In genomic region chr9:121686930-121687541, GRCh38 we compare ENCODE assay signal across 1 cellular context.
A peak's percentile ranks its signal among the peaks of the same experiment; 100 is the strongest.
TF ChIP-seq lines count a peak whose summit lies in the region.

No MANE protein-coding gene starts in this region.

TF ChIP-seq in HepG2, 621 proteins besides CTCF, POLR2A, EP300 and RAD21 (continued from another document):
- TF ChIP-seq NR2F6 (IDR thresholded peaks at IDR 0.05): no peak
- TF ChIP-seq NR2F6 (CRISPR knock-in tag; IDR thresholded peaks at IDR 0.05): 0 out of 2 replicates have a peak, but pooled peaks have one; percentile 9
- TF ChIP-seq RXRB (CRISPR knock-in tag; IDR thresholded peaks at IDR 0.05; ENCODE audit: borderline replicate concordance): peak; percentile 48; the same call in 1 of the 2 replicates
- TF ChIP-seq, protein P1, sequence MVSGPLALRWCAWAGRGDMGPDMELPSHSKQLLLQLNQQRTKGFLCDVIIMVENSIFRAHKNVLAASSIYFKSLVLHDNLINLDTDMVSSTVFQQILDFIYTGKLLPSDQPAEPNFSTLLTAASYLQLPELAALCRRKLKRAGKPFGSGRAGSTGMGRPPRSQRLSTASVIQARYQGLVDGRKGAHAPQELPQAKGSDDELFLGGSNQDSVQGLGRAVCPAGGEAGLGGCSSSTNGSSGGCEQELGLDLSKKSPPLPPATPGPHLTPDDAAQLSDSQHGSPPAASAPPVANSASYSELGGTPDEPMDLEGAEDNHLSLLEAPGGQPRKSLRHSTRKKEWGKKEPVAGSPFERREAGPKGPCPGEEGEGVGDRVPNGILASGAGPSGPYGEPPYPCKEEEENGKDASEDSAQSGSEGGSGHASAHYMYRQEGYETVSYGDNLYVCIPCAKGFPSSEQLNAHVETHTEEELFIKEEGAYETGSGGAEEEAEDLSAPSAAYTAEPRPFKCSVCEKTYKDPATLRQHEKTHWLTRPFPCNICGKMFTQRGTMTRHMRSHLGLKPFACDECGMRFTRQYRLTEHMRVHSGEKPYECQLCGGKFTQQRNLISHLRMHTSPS (CRISPR knock-in tag; IDR thresholded peaks at IDR 0.05; ENCODE audit: low read depth): peak; percentile 18; the same call in 1 of the 2 replicates
- peak; percentile 29; the same call in 1 of the 2 replicates for TF ChIP-seq PPARG (CRISPR knock-in tag; conservative IDR thresholded peaks at IDR 0.05)
- peak; percentile 42 for TF ChIP-seq ZNF687 (CRISPR knock-in tag; IDR thresholded peaks at IDR 0.05)
- no peak for TF ChIP-seq ZNF674 (CRISPR knock-in tag; IDR thresholded peaks at IDR 0.05; ENCODE audit: low read depth)
- peak; percentile 75; the same call in 1 of the 2 replicates for TF ChIP-seq ZNF263 (CRISPR knock-in tag; IDR thresholded peaks at IDR 0.05)
- TF ChIP-seq SMC3 (IDR thresholded peaks at IDR 0.05; ENCODE audit: low read length): peak; percentile 76
- TF ChIP-seq SKIL (CRISPR knock-in tag; IDR thresholded peaks at IDR 0.05; ENCODE audit: borderline replicate concordance): no peak
- TF ChIP-seq ZNF788 (CRISPR knock-in tag; IDR thresholded peaks at IDR 0.05; ENCODE audit: borderline replicate concordance): peak; percentile 22; the same call in 1 of the 2 replicates
- TF ChIP-seq, protein P2, sequence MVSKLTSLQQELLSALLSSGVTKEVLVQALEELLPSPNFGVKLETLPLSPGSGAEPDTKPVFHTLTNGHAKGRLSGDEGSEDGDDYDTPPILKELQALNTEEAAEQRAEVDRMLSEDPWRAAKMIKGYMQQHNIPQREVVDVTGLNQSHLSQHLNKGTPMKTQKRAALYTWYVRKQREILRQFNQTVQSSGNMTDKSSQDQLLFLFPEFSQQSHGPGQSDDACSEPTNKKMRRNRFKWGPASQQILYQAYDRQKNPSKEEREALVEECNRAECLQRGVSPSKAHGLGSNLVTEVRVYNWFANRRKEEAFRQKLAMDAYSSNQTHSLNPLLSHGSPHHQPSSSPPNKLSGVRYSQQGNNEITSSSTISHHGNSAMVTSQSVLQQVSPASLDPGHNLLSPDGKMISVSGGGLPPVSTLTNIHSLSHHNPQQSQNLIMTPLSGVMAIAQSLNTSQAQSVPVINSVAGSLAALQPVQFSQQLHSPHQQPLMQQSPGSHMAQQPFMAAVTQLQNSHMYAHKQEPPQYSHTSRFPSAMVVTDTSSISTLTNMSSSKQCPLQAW (CRISPR knock-in tag; IDR thresholded peaks at IDR 0.05): 0 out of 2 replicates have a peak, but pooled peaks have one; percentile 27
- TF ChIP-seq STAG1 (CRISPR knock-in tag; IDR thresholded peaks at IDR 0.05): peak; percentile 93
- peak; percentile 87 for TF ChIP-seq XRCC5 (optimal IDR thresholded peaks at IDR 0.05; ENCODE audit: low read length)
- no peak for TF ChIP-seq NFE2 (CRISPR knock-in tag; IDR thresholded peaks at IDR 0.05)
